ENCODE assay signal across 1 cellular context in genomic region chr1:67834246-67834877, GRCh38.
TF ChIP-seq lines count a peak whose summit lies in the region.

No MANE protein-coding gene starts in this region.

TF ChIP-seq in GM23338, 12 proteins besides CTCF, POLR2A, EP300 and RAD21 (continued from another document):
- TF ChIP-seq ZNF462 (CRISPR knock-in tag; IDR thresholded peaks at IDR 0.05) (no peak), STAT1 (IDR thresholded peaks at IDR 0.05; ENCODE audit: unreplicated experiment) (no peak)
